8 cellular contexts compared by ENCODE assay signal in the genomic region with DNA sequence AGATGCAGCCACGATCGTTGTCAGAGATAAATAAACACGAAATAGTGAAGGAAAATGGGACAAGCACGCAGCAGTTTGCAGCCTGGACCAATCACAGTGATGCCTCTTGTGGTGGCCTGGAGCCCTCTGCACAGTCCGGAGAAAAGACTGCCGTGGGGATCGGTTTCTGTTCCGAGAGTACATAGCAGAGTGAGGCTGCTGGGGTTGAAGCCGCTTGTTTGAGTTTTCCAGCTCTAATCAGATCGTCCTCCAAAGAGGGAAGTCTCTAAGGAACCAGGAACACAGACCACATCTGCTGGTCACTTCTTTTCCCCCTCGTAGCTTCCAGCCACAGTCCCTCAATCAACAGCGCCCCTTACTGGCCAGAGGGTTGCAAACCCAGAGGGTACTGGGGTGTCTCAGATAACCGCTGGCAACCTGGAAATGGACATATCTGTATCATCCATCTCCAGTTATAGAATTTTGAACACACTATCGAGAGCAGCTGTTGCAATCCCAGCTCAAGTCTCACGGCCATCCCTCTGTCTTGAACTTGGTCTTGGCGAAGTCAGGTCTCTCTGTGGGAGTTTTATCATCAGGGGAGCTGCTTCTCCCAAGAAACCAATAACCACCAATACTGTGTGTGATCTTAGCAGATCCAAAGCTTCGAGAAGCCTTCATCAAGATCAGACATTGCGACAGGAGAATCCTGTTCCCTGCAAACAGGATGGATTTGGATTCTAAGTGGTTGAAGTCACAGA.
DNase-seq lines count a peak whose midpoint lies in the region; ATAC-seq lines count a peak whose summit lies in the region.

No MANE protein-coding gene starts in this region.

- ATAC-seq in GM21367 (IDR thresholded peaks at IDR 0.05; ENCODE audit: unreplicated experiment): no peak

- H3K27ac ChIP-seq in substantia nigra (ENCODE audit: low read depth, low read length, poor library complexity, severe bottlenecking): peak overlapping the region; percentile 86

- DNase-seq in GDM1 (lab: John Stamatoyannopoulos, UW) (peak; percentile 60), HS-5 (ENCODE audit: low read depth) (peak; percentile 14), RKO (ENCODE audit: low spot score) (peak; percentile 51), germinal center (ENCODE audit: low spot score) (peak; percentile 26), nucleus accumbens (lab: John Stamatoyannopoulos, UW) (peak in 54 of 56 donors; percentile 22 to 88 (median 74)), substantia nigra (lab: John Stamatoyannopoulos, UW) (peak in 48 of 49 donors; percentile 7 to 90 (median 76))
- DNase-seq in activated naive CD4-positive, alpha-beta T cell (lab: John Stamatoyannopoulos, UW): peak; percentile 2 to 46 (median 22)

Comparison
In these comparisons a context has a peak if more than half of its experiments do, and no peak if none do; other contexts are left out.
1. DNase-seq: peak in every context shown above with its lines; median percentile 76 in substantia nigra; 74 in nucleus accumbens; 60 in GDM1; 51 in RKO; 26 in germinal center; 22 in activated naive CD4-positive, alpha-beta T cell; 14 in HS-5.